Comparison of ENCODE assay signal across 8 cellular contexts in the genomic region with DNA sequence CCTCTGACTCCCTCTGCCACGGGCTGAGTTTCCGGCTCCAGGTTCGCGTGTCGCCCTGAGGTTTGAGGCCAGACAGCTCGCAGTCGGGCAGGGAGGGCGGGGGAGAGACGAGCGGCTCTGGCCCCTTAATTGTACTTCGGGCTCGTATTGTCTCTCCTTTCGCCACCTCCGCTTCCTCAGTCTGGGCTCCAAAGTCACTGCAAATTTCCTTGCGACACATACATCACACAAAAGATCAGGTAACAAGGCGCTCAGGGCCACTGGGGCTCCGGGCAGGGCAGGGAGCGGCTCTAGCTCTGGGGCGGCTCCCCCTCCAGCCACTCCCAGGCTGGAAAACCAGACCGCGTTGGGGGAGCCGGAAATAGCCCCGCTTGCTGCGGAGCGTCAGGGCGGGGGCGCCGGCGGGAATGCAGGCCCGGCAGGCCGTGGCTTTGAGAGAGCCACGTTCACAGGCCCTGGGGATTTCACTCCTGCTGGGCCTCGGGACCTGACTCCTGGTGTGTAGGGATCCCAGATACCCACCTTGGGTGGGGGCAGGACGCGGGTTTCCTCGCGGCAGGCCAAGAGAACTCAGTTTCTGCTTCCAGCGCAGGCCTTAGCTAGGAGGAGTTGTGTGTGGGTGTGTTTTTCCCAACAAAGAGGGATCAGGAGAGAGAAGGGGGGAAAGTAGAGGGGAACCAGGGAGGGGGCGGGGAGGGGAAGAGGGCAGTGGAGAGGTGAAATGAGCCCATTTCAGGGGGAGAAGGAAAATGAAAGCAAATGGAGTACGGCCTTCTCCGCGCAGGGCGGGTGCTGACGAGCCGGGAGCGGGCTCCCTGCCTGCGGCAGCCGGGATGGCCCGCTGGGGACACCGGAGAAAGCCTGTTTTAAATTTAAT. TPM values are rescaled to one million over a fixed set of nuclear protein-coding genes. Genes with fewer than 3 reads are reported as not detected.
DNase-seq lines count a peak whose midpoint lies in the region; ATAC-seq and TF ChIP-seq lines count a peak whose summit lies in the region.

No MANE protein-coding gene starts in this region.

- peak overlapping the region; percentile 69 for H2AFZ ChIP-seq in fibroblast of lung (ENCODE audit: low read length)

- H3K4me1 ChIP-seq in fibroblast of lung (ENCODE audit: control insufficient read depth, extremely low read depth, insufficient read depth, low read length), result no peaks in the 10 kb centered on the region
- H3K4me1 ChIP-seq in neutrophil (ENCODE audit: control insufficient read depth in 1 of 2, insufficient read depth in 1 of 2, low read depth in 1 of 2, low read length in 1 of 2), result peaks cover 15 to 30% of the 10 kb centered on the region in 2 experiments

- TF ChIP-seq CTCF in fibroblast of lung (conservative IDR thresholded peaks at IDR 0.05 in 1 of 2, IDR thresholded peaks at IDR 0.05 in 1 of 2; ENCODE audit: low read depth in 1 of 2, low read length in 2 of 2) (no peak), neutrophil (IDR thresholded peaks at IDR 0.05) (no peak)

- H3K27me3 ChIP-seq in fibroblast of lung (ENCODE audit: control insufficient read depth, insufficient read depth, low read length) (peaks cover 88% of the 10 kb centered on the region), neutrophil (peaks cover 100% of the 10 kb centered on the region)

- DNase-seq in activated T-cell treated with anti-CD3 and anti-CD28 coated beads, Interleukin-2, amount 50 U/mL, for 1 hour, result peak; percentile 49
- no peak for DNase-seq in activated T-cell treated with anti-CD3 and anti-CD28 coated beads for 4 hours
- DNase-seq in RKO (ENCODE audit: low spot score), result peak; percentile 84
- DNase-seq in fibroblast of lung (ENCODE audit: low read depth in 2 of 2), result no peak
- no peak for DNase-seq in NCI-H2081 treated with DMSO at 0.1 percent for 48 hours (lab: John Stamatoyannopoulos, UW)
- no peak for DNase-seq in central memory CD4-positive, alpha-beta T cell

- H3K27ac ChIP-seq in fibroblast of lung (ENCODE audit: insufficient read depth, low read length), result no peak overlapping the region
- H3K27ac ChIP-seq in neutrophil, result no peak overlapping the region

- H3K4me3 ChIP-seq in fibroblast of lung (replicated peaks in 1 of 4; ENCODE audit: control extremely low read depth in 1 of 4, insufficient read depth in 1 of 4, low read depth in 3 of 4, low read length in 4 of 4) (peak overlapping the region; percentile 13 to 45 (median 38)), neutrophil (ENCODE audit: low read depth in 1 of 2, low read length in 1 of 2) (peak overlapping the region; percentile 37 to 53)

- H3K4me2 ChIP-seq in fibroblast of lung (ENCODE audit: extremely low read depth, insufficient read depth, low read length), result peak overlapping the region; percentile 71

- H3K9me3 ChIP-seq in fibroblast of lung (ENCODE audit: control insufficient read depth, insufficient read depth, low read depth, low read length) (no peaks in the 10 kb centered on the region), neutrophil (no peaks in the 10 kb centered on the region)

- H4K20me1 ChIP-seq in fibroblast of lung (ENCODE audit: control insufficient read depth, extremely low read depth, insufficient read depth, low read length), result no peaks in the 10 kb centered on the region

- H3K36me3 ChIP-seq in fibroblast of lung (ENCODE audit: control insufficient read depth, insufficient read depth, low read length) (no peaks in the 10 kb centered on the region), neutrophil (no peaks in the 10 kb centered on the region)

- H3K79me2 ChIP-seq in fibroblast of lung (ENCODE audit: control insufficient read depth, insufficient read depth, low read length), result no peaks in the 10 kb centered on the region

- no peak for ATAC-seq in HG03097 (IDR thresholded peaks at IDR 0.05; ENCODE audit: low FRiP score, unreplicated experiment)

- H3K9ac ChIP-seq in fibroblast of lung (ENCODE audit: insufficient read depth, low read length), result peak overlapping the region; percentile 58

RNA-seq across cellular contexts. Expression of a gene that starts 4.4 kb away (rescaled TPM):
- 0.26 TPM in 1 of 2 replicates, not detected in the other for total RNA-seq in fibroblast of lung
- 0.21 and 0.24 TPM in 2 replicates for polyA plus RNA-seq in fibroblast of lung
- 0.22 and 0.54 TPM in 2 replicates for polyA plus RNA-seq in fibroblast of lung (2012)
- not detected in 2 replicates for polyA minus RNA-seq in fibroblast of lung (ENCODE audit: low replicate concordance)

RNA-seq across cellular contexts. Expression of a gene that starts 10.6 kb away (rescaled TPM):
- total RNA-seq in fibroblast of lung, result not detected in 2 replicates
- 0.06 TPM in 1 of 2 replicates, not detected in the other for polyA plus RNA-seq in fibroblast of lung
- polyA plus RNA-seq in fibroblast of lung (2012), result not detected in 2 replicates
- polyA minus RNA-seq in fibroblast of lung (ENCODE audit: low replicate concordance), result not detected in 2 replicates

RNA-seq across cellular contexts. Expression of a gene that starts 13.2 kb away (rescaled TPM):
- total RNA-seq in fibroblast of lung, result under 0.01 TPM in 1 of 2 replicates, not detected in the other
- polyA plus RNA-seq in fibroblast of lung, result 0.49 and 2.1 TPM in 2 replicates
- polyA plus RNA-seq in fibroblast of lung (2012), result 0.50 and 2.2 TPM in 2 replicates
- 1.7 TPM in 1 of 2 replicates, not detected in the other for polyA minus RNA-seq in fibroblast of lung (ENCODE audit: low replicate concordance)

RNA-seq across cellular contexts. Expression of a gene that starts 20.8 kb away (rescaled TPM):
- not detected in 2 replicates for total RNA-seq in fibroblast of lung
- not detected in 2 replicates for polyA plus RNA-seq in fibroblast of lung
- polyA plus RNA-seq in fibroblast of lung (2012), result not detected in 2 replicates
- not detected in 2 replicates for polyA minus RNA-seq in fibroblast of lung (ENCODE audit: low replicate concordance)

RNA-seq across cellular contexts. Expression of a gene that starts 22.6 kb away (rescaled TPM):
- not detected in 2 replicates for total RNA-seq in fibroblast of lung
- polyA plus RNA-seq in fibroblast of lung, result not detected in 2 replicates
- polyA plus RNA-seq in fibroblast of lung (2012), result not detected in 2 replicates
- polyA minus RNA-seq in fibroblast of lung (ENCODE audit: low replicate concordance), result not detected in 2 replicates

Comparison
In these comparisons a context has a peak if more than half of its experiments do, and no peak if none do; other contexts are left out.
1. DNase-seq: peak in activated T-cell treated with anti-CD3 and anti-CD28 coated beads, Interleukin-2, amount 50 U/mL, for 1 hour (single experiment) and RKO (single experiment); none in activated T-cell treated with anti-CD3 and anti-CD28 coated beads for 4 hours (single experiment), fibroblast of lung (0 of 2), NCI-H2081 treated with DMSO at 0.1 percent for 48 hours (single experiment) and central memory CD4-positive, alpha-beta T cell (single experiment).